24 cellular contexts compared by ENCODE assay signal in the genomic region with DNA sequence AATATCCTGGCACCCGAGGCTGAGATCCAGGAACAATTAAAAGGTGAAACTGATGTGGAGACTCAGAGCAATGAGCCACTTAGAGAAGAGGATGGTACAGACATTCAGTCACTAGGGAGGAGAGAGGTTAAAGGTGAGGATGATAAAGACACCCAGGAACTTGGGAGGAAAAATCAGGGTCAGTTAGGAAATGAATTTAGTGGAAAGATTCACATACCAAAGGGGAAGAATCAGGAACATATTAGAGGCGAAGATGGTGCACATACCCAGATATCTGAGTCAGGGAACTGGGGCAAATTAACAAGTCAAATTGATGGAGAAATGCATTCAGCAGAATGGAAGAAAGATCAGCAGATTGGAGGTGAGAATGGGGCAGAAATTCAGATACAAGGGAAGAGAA. TPM values are rescaled to one million over a fixed set of nuclear protein-coding genes. Genes with fewer than 3 reads are reported as not detected.
"Had no signal": no experiment of that assay in that cellular context is flagged by ENCODE, and none has a peak within 500 bp of the region (broad histone marks: within the 10 kb centered on the region; RNA-seq: fewer than 3 reads in every experiment).

No MANE protein-coding gene starts in this region.

- H3K4me3 ChIP-seq: heart right ventricle, mucosa of descending colon, psoas muscle, spleen, tibial artery, upper lobe of left lung, uterus had no signal

- H3K27me3 ChIP-seq: heart right ventricle, spleen, upper lobe of left lung, uterus had no signal

- H3K36me3 Mint-ChIP-seq: naive thymus-derived CD8-positive, alpha-beta T cell; stimulated activated memory B cell treated with anti-CD40 and anti-IgM and Interleukin-4, amounts not matched to agents 10 μg/mL and 1 μg/mL and 100 μg/mL, for 72 hours had no signal

- H3K27ac Mint-ChIP-seq: endodermal cell; naive thymus-derived CD8-positive, alpha-beta T cell; stimulated activated memory B cell treated with anti-CD40 and anti-IgM and Interleukin-4, amounts not matched to agents 10 μg/mL and 1 μg/mL and 100 μg/mL, for 72 hours; stimulated activated naive CD8-positive, alpha-beta T cell treated with anti-CD3 and anti-CD28 coated beads, Interleukin-15, Interleukin-2, amounts not matched to agents 100 ng/mL and 50 ng/mL, for 24 hours had no signal

- ATAC-seq: heart right ventricle; mucosa of descending colon; naive thymus-derived CD8-positive, alpha-beta T cell; psoas muscle; sciatic nerve; stimulated activated memory B cell treated with anti-CD40 and anti-IgM and Interleukin-4, amounts not matched to agents 10 μg/mL and 1 μg/mL and 100 μg/mL, for 72 hours had no signal

- H3K9me3 Mint-ChIP-seq: naive thymus-derived CD8-positive, alpha-beta T cell; stimulated activated memory B cell treated with anti-CD40 and anti-IgM and Interleukin-4, amounts not matched to agents 10 μg/mL and 1 μg/mL and 100 μg/mL, for 72 hours; stimulated activated naive CD8-positive, alpha-beta T cell treated with anti-CD3 and anti-CD28 coated beads, Interleukin-15, Interleukin-2, amounts not matched to agents 100 ng/mL and 50 ng/mL, for 24 hours had no signal

- H3K36me3 ChIP-seq: uterus had no signal

- H3K9me3 ChIP-seq: heart right ventricle, mucosa of descending colon, neutrophil, psoas muscle, spleen, tibial artery, upper lobe of left lung, uterus had no signal

- H3K27me3 Mint-ChIP-seq: stimulated activated memory B cell treated with anti-CD40 and anti-IgM and Interleukin-4, amounts not matched to agents 10 μg/mL and 1 μg/mL and 100 μg/mL, for 72 hours; stimulated activated naive CD8-positive, alpha-beta T cell treated with anti-CD3 and anti-CD28 coated beads, Interleukin-15, Interleukin-2, amounts not matched to agents 100 ng/mL and 50 ng/mL, for 24 hours had no signal

- DNase-seq: effector CD4-positive, alpha-beta T cell; endodermal cell; erythroblast; foreskin melanocyte; heart right ventricle; hypothalamus; kidney glomerular epithelial cell; mucosa of descending colon; naive thymus-derived CD8-positive, alpha-beta T cell; psoas muscle; retina; spleen; stimulated activated CD4-positive, alpha-beta T cell treated with anti-CD3 and anti-CD28 coated beads, Interleukin-15, amount 100 ng/mL, for 24 hours; stimulated activated CD4-positive, alpha-beta T cell treated with anti-CD3 and anti-CD28 coated beads, Interleukin-1b, Interleukin-23, amount 100 ng/mL, for 48 hours; stimulated activated CD4-positive, alpha-beta T cell treated with anti-CD3 and anti-CD28 coated beads, Interleukin-4, amount 100 ng/mL, for 24 hours; tibial artery; upper lobe of left lung; uterus had no signal

- H3K4me3 Mint-ChIP-seq: endodermal cell; naive thymus-derived CD8-positive, alpha-beta T cell; stimulated activated memory B cell treated with anti-CD40 and anti-IgM and Interleukin-4, amounts not matched to agents 10 μg/mL and 1 μg/mL and 100 μg/mL, for 72 hours; stimulated activated naive CD8-positive, alpha-beta T cell treated with anti-CD3 and anti-CD28 coated beads, Interleukin-15, Interleukin-2, amounts not matched to agents 100 ng/mL and 50 ng/mL, for 24 hours had no signal

- H3K27ac ChIP-seq: heart right ventricle, neutrophil, psoas muscle, spleen, tibial artery, upper lobe of left lung, uterus had no signal

RNA-seq across cellular contexts. Expression of gene MEI1, which starts 4.1 kb away (rescaled TPM):
- total RNA-seq: temporal lobe had no signal
- polyA plus RNA-seq: neural cell had no signal
